Comparison of ENCODE assay signal across 8 cellular contexts in the genomic region with DNA sequence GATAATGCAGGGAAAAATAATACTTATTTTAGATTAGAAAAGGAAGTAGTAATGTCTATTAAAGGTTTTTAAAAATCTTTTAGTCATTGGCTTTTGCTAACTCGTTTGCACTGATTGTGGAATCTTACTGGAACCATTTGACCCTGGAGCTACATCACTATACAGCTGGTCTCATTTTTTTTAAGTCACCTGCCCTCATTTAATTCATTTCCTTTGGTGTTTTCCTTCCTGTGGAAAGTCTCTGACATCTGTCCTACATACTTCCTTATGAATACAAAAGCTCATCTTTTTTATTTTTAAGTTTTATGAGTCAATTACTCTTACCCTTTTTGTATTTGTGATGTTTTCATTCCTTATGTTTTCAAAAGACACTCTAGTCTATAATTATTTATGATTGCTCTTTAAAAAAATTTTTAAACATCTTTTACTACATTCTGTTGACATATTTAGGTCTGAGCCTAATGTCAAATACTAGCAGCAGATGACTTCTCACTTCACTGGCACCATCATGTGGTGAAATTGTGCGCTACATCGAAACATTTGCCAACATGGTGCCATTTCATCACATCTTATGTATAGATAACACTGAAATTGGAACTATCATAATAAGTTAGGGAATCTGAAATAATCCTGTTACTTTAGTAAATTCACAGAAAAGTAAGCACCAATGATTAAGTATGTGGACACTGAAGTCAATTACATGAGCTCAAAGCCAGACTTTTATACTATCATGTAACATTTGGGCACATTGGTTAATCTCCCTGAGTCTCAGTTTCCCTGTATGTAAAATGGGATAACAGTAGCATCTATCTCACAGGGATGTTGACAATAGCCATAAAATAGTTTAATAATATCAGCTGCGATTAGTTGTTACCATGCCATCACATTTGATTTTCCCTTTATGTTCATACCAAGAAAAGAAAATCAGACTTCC. TPM values are rescaled to one million over a fixed set of nuclear protein-coding genes. Genes with fewer than 3 reads are reported as not detected.
DNase-seq lines count a peak whose midpoint lies in the region; ATAC-seq and TF ChIP-seq lines count a peak whose summit lies in the region.

No MANE protein-coding gene starts in this region.

- no peaks in the 10 kb centered on the region for H3K27me3 Mint-ChIP-seq in H9 (ENCODE audit: low read depth)

- intact Hi-C loops in left colon (cut with DNase I, micrococcal nuclease) = loop anchor here (5.0 to 10.0 kb wide), 3 partner anchors 115 to 377 kb away; no protein-coding TSS in a partner anchor

- no peaks in the 10 kb centered on the region for H3K4me1 ChIP-seq in H9 (ENCODE audit: insufficient read depth, low read length)

- no peak overlapping the region for H3K9ac ChIP-seq in H9 (ENCODE audit: extremely low read depth, insufficient read length, low read length)

- H3K4me1 Mint-ChIP-seq in H9 = peaks cover 4% of the 10 kb centered on the region in 2 experiments; a peak in 3 of 4 replicates

- no peak overlapping the region for H3K27ac Mint-ChIP-seq in H9

- H2AK5ac ChIP-seq in H9 (ENCODE audit: insufficient read length, low read length) = no peak overlapping the region

- H3K36me3 Mint-ChIP-seq in H9 (ENCODE audit: insufficient read depth in 1 of 3, low read depth in 3 of 3) = peaks cover 0 to 6% (median 0%) of the 10 kb centered on the region in 3 experiments; a peak in 1 of 7 replicates

- no peak overlapping the region for H3K4me2 ChIP-seq in H9 (ENCODE audit: insufficient read depth, insufficient read length, low read length)

- no peak overlapping the region for H4K5ac ChIP-seq in H9 (ENCODE audit: insufficient read length, low read depth, low read length)

- no peaks in the 10 kb centered on the region for H3K9me3 ChIP-seq in H9 (ENCODE audit: control insufficient read depth, low read depth, low read length)

- no peak overlapping the region for H2BK20ac ChIP-seq in H9 (ENCODE audit: low read depth, low read length, poor library complexity, severe bottlenecking)

- H3K23me2 ChIP-seq in H9 (ENCODE audit: insufficient read length, low read depth, low read length, poor library complexity, severe bottlenecking) = no peaks in the 10 kb centered on the region

- peaks cover 0 to 11% of the 10 kb centered on the region in 2 experiments; a peak in 1 of 5 replicates for H3K9me3 Mint-ChIP-seq in H9

- no peaks in the 10 kb centered on the region for H3K79me2 ChIP-seq in H9 (ENCODE audit: insufficient read depth, low read length)

- no CpG with 5 or more reads among the region's 4 CpGs for WGBS in H9 (ENCODE audit: extremely low coverage, insufficient read length, low lambda C conversion rate)

- ATAC-seq in left colon (peak; percentile 74), HG02938 (IDR thresholded peaks at IDR 0.05; ENCODE audit: unreplicated experiment) (no peak)

- no peak overlapping the region for H3K27ac ChIP-seq in H9 (ENCODE audit: insufficient read length, low read depth, low read length)

- H3T11ph ChIP-seq in H9 (ENCODE audit: low read length) = no peak overlapping the region

- H3K36me3 ChIP-seq in GM06990 (ENCODE audit: control insufficient read depth, insufficient read depth, low read length) = no peaks in the 10 kb centered on the region

- H3K4me3 ChIP-seq in GM06990 (replicated peaks; ENCODE audit: low read depth, low read length) = no peak overlapping the region

- no peak overlapping the region for H2BK15ac ChIP-seq in H9 (ENCODE audit: low read depth, low read length)

- H3K14ac ChIP-seq in H9 (ENCODE audit: insufficient read depth, low read length) = no peak overlapping the region

- no peak overlapping the region for H4K8ac ChIP-seq in H9 (replicated peaks; ENCODE audit: insufficient read length, low read depth, low read length)

- H3K23ac ChIP-seq in H9 (ENCODE audit: insufficient read length, low read depth, low read length) = no peak overlapping the region

- H2BK120ac ChIP-seq in H9 (ENCODE audit: low read depth, low read length, poor library complexity, severe bottlenecking) = no peak overlapping the region

- H3K27me3 ChIP-seq in GM06990 (replicated peaks; ENCODE audit: control insufficient read depth, insufficient read depth, low read length) (no peaks in the 10 kb centered on the region), H9 (ENCODE audit: insufficient read depth, low read length) (no peaks in the 10 kb centered on the region)

- no peak overlapping the region for H3K18ac ChIP-seq in H9 (ENCODE audit: insufficient read length, low read depth, low read length)

- H2BK12ac ChIP-seq in H9 (ENCODE audit: insufficient read length, low read depth, low read length) = no peak overlapping the region

- no peak overlapping the region for H3K4ac ChIP-seq in H9 (ENCODE audit: low read depth, low read length)

- H3K79me1 ChIP-seq in H9 (ENCODE audit: insufficient read depth, low read depth, low read length, poor library complexity, severe bottlenecking) = no peaks in the 10 kb centered on the region

- H2AFZ ChIP-seq in H9 (ENCODE audit: low read length) = no peak overlapping the region

- no peak overlapping the region for H3K56ac ChIP-seq in H9 (ENCODE audit: insufficient read length, low read depth, low read length)

- H3K4me3 Mint-ChIP-seq in H9 = no peak overlapping the region

- DNase-seq in GM06990 (ENCODE audit: extremely low read depth, insufficient read length) (peak; percentile 26), H9 (peak; percentile 55), NCI-H1417 treated with DMSO at 0.1 percent for 48 hours (lab: John Stamatoyannopoulos, UW) (peak; percentile 56), left colon (peak; percentile 35 to 72)
- DNase-seq in activated CD4-positive, CD25-positive, alpha-beta regulatory T cell (lab: John Stamatoyannopoulos, UW) = peak; percentile 1 to 51 (median 10)
- peak; percentile 29 for DNase-seq in central memory CD4-positive, alpha-beta T cell
- DNase-seq in stimulated activated CD4-positive, alpha-beta T cell treated with anti-CD3 and anti-CD28 coated beads, TNF-alpha, amount 100 ng/mL, for 48 hours (ENCODE audit: low read depth in 3 of 3) = peak in 2 of 3 donors; percentile 38 to 40

- TF ChIP-seq CTCF in GM06990 (IDR thresholded peaks at IDR 0.05; ENCODE audit: insufficient read depth, low read length, poor library complexity, severe bottlenecking) = peak; percentile 67
- TF ChIP-seq CTCF in H9 (conservative IDR thresholded peaks at IDR 0.05) = peak; percentile 86

- H4K91ac ChIP-seq in H9 (ENCODE audit: insufficient read length, low read depth, low read length) = no peak overlapping the region

- H4K20me1 ChIP-seq in H9 (ENCODE audit: control insufficient read depth, insufficient read depth, insufficient read length) = no peaks in the 10 kb centered on the region

- H2BK5ac ChIP-seq in H9 (ENCODE audit: insufficient read length, low read length) = no peak overlapping the region

RNA-seq across cellular contexts. Expression of a gene that starts 9.4 kb away (rescaled TPM):
- total RNA-seq in H9 (2021) (2.1 and 3.0 TPM in 2 replicates), left colon (10 to 100 TPM; 15.0 to 18.3 TPM)
